Comparison of ENCODE assay signal across 9 cellular contexts in the genomic region with DNA sequence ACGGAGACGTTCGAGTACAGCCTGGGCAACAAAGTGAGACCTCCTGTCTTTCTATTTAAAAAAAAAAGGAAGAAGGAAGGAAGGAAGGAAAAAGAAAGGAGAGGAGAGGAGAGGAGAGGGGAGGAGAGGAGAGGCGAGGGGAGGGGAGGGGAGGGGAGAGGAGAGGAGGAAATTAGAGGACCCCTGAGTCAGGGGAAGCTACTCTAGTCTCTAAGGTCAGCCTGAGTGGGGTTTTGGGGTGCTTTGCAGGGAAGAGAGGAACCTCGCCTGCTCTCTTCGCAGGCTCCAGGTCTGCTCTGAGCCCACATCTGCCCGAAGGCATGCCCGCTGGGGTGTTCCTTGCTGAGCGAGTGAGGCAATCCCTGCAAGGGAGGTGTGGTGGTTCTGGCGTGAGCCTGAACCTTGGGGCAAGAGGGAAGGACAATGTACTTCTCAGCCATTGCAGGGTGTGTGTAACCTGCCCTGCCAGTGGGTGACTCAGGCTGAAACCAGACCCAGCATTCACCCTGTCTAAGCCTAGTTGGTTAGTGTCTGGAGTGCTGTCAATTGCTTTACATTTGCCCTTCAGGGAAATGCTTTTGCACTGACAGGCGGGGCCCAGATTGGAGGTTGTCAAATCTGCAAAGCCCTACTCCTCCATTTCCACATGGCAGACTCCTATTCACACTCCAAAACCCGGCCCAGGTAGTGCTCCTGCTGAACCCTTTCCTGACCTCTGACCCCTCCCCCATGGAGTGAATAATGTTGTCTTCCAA.
DNase-seq lines count a peak whose midpoint lies in the region; ATAC-seq and TF ChIP-seq lines count a peak whose summit lies in the region.
"Had no signal": no experiment of that assay in that cellular context is flagged by ENCODE, and none has a peak within 500 bp of the region (broad histone marks: within the 10 kb centered on the region; RNA-seq: fewer than 3 reads in every experiment).

No MANE protein-coding gene starts in this region.

- peaks cover 35% of the 10 kb centered on the region for H3K4me1 Mint-ChIP-seq in stimulated activated naive CD8-positive, alpha-beta T cell treated with anti-CD3 and anti-CD28 coated beads, Interleukin-15, amount 100 ng/mL, for 72 hours

- no peak overlapping the region for H3K27ac Mint-ChIP-seq in stimulated activated naive CD8-positive, alpha-beta T cell treated with anti-CD3 and anti-CD28 coated beads, Interleukin-15, amount 100 ng/mL, for 72 hours
- H3K27ac Mint-ChIP-seq: activated naive CD8-positive, alpha-beta T cell had no signal

- H3K4me3 Mint-ChIP-seq in stimulated activated naive CD8-positive, alpha-beta T cell treated with anti-CD3 and anti-CD28 coated beads, Interleukin-15, amount 100 ng/mL, for 72 hours = no peak overlapping the region
- H3K4me3 Mint-ChIP-seq: activated naive CD8-positive, alpha-beta T cell had no signal

- CTCF ChIA-PET in RWPE1 (lab: Yijun Ruan, JAX) = interaction anchor here (0.6 to 1.3 kb wide), 6 partner anchors 8 to 159 kb away, joined by 3 to 6 read pairs (median 3); no protein-coding TSS in a partner anchor

- ATAC-seq in stimulated activated naive CD8-positive, alpha-beta T cell treated with anti-CD3 and anti-CD28 coated beads, Interleukin-15, amount 100 ng/mL, for 72 hours = peak; percentile 84
- ATAC-seq in stimulated activated naive CD8-positive, alpha-beta T cell treated with anti-CD3 and anti-CD28 coated beads, Interleukin-15, Interleukin-2, amounts not matched to agents 100 U/mL and 50 U/mL, for 24 hours = no peak

- H3K27ac ChIP-seq in RWPE1 = peak overlapping the region; percentile 86

- no peaks in the 10 kb centered on the region for H3K9me3 Mint-ChIP-seq in stimulated activated naive CD8-positive, alpha-beta T cell treated with anti-CD3 and anti-CD28 coated beads, Interleukin-15, amount 100 ng/mL, for 72 hours

- POLR2A ChIA-PET in RWPE1 (lab: Yijun Ruan, JAX; ENCODE audit: low non-redundant PET) = no interaction called here

- no peak for DNase-seq in stimulated activated naive CD8-positive, alpha-beta T cell treated with anti-CD3 and anti-CD28 coated beads, Interleukin-15, amount 100 ng/mL, for 72 hours
- DNase-seq in stimulated activated naive CD8-positive, alpha-beta T cell treated with anti-CD3 and anti-CD28 coated beads, Interleukin-15, Interleukin-2, amounts not matched to agents 100 U/mL and 50 U/mL, for 24 hours = no peak
- DNase-seq in RWPE1 (ENCODE audit: low spot score) (peak; percentile 100), fibroblast of gingiva (ENCODE audit: low read depth) (peak; percentile 44), NCI-H1694 (lab: John Stamatoyannopoulos, UW) (no peak), activated T-cell treated with anti-CD3 and anti-CD28 coated beads for 4 hours (no peak), NCI-H510A treated with DMSO at 0.1 percent for 48 hours (lab: John Stamatoyannopoulos, UW) (no peak), NCI-H748 treated with DMSO at 0.1 percent for 48 hours (lab: John Stamatoyannopoulos, UW) (no peak)

- H3K27me3 Mint-ChIP-seq in stimulated activated naive CD8-positive, alpha-beta T cell treated with anti-CD3 and anti-CD28 coated beads, Interleukin-15, amount 100 ng/mL, for 72 hours = peaks cover 41% of the 10 kb centered on the region

- TF ChIP-seq CTCF in RWPE1 (conservative IDR thresholded peaks at IDR 0.05; ENCODE audit: low read depth) = no peak

Comparison
In these comparisons a context has a peak if more than half of its experiments do, and no peak if none do; other contexts are left out.
1. DNase-seq: peak in RWPE1 (single experiment) and fibroblast of gingiva (single experiment); none in stimulated activated naive CD8-positive, alpha-beta T cell treated with anti-CD3 and anti-CD28 coated beads, Interleukin-15, amount 100 ng/mL, for 72 hours (0 of 2), stimulated activated naive CD8-positive, alpha-beta T cell treated with anti-CD3 and anti-CD28 coated beads, Interleukin-15, Interleukin-2, amounts not matched to agents 100 U/mL and 50 U/mL, for 24 hours (single experiment), NCI-H1694 (single experiment), activated T-cell treated with anti-CD3 and anti-CD28 coated beads for 4 hours (single experiment), NCI-H510A treated with DMSO at 0.1 percent for 48 hours (single experiment) and NCI-H748 treated with DMSO at 0.1 percent for 48 hours (single experiment).